ENCODE assay signal across 8 cellular contexts in genomic region chr5:150523472-150524350, GRCh38. TPM values are rescaled to one million over a fixed set of nuclear protein-coding genes. Genes with fewer than 3 reads are reported as not detected.
DNase-seq lines count a peak whose midpoint lies in the region; ATAC-seq and TF ChIP-seq lines count a peak whose summit lies in the region.

No MANE protein-coding gene starts in this region.

- no peaks in the 10 kb centered on the region for H3K79me2 ChIP-seq in DND-41 (ENCODE audit: insufficient read depth, low read length)

- H3K27me3 ChIP-seq in DND-41 (ENCODE audit: insufficient read depth, low read length, poor library complexity): no peaks in the 10 kb centered on the region

- H3K27ac ChIP-seq in DND-41 (ENCODE audit: low read length): no peak overlapping the region

- peak overlapping the region; percentile 65 for H3K27ac Mint-ChIP-seq in HFFc6
- H3K27ac Mint-ChIP-seq in mesothelial cell of epicardium: peak overlapping the region; percentile 43

- ATAC-seq in DND-41 (ENCODE audit: insufficient read depth, low read depth) (peak; percentile 50; the same call in 2 of the 3 replicates), SK-N-SH treated with all-trans-retinoic acid at 6 μM for 48 hours (peak; percentile 95), HG03159 (IDR thresholded peaks at IDR 0.05; ENCODE audit: unreplicated experiment) (no peak), HG02852 (IDR thresholded peaks at IDR 0.05; ENCODE audit: unreplicated experiment) (no peak)

- peak; percentile 14 for DNase-seq in DND-41
- peak; percentile 54 for DNase-seq in HFFc6
- peak; percentile 67 for DNase-seq in epithelial cell of esophagus (ENCODE audit: low read depth)
- DNase-seq in mesothelial cell of epicardium (ENCODE audit: low spot score in 2 of 2, unreplicated experiment in 2 of 2): no peak
- DNase-seq in NK-92 (lab: John Stamatoyannopoulos, UW; ENCODE audit: unreplicated experiment): no peak

- no peak overlapping the region for H3K4me3 ChIP-seq in DND-41 (ENCODE audit: low read depth in 1 of 2, low read length in 2 of 2)
- H3K4me3 ChIP-seq in epithelial cell of esophagus (ENCODE audit: low read length): no peak overlapping the region

- no peaks in the 10 kb centered on the region for H3K4me1 ChIP-seq in DND-41 (ENCODE audit: insufficient read depth, low read length)

- H3K36me3 Mint-ChIP-seq in HFFc6 (ENCODE audit: low read depth) (peaks cover 35% of the 10 kb centered on the region), mesothelial cell of epicardium (peaks cover 16% of the 10 kb centered on the region)

- H4K20me1 ChIP-seq in DND-41 (ENCODE audit: insufficient read depth, low read length): no peaks in the 10 kb centered on the region

- H3K9me3 ChIP-seq in DND-41 (ENCODE audit: insufficient read depth, low read length, severe bottlenecking): no peaks in the 10 kb centered on the region

- no peak overlapping the region for H3K4me3 Mint-ChIP-seq in HFFc6
- H3K4me3 Mint-ChIP-seq in mesothelial cell of epicardium: no peak overlapping the region

- H3K9me3 Mint-ChIP-seq in HFFc6 (no peaks in the 10 kb centered on the region), mesothelial cell of epicardium (no peaks in the 10 kb centered on the region)

- no peak overlapping the region for H2AFZ ChIP-seq in DND-41 (ENCODE audit: low read depth, low read length)

- H3K36me3 ChIP-seq in DND-41 (ENCODE audit: insufficient read depth, low read length): no peaks in the 10 kb centered on the region

- peaks cover 4% of the 10 kb centered on the region for H3K27me3 Mint-ChIP-seq in HFFc6 (ENCODE audit: insufficient read depth)
- no peaks in the 10 kb centered on the region for H3K27me3 Mint-ChIP-seq in mesothelial cell of epicardium (ENCODE audit: low read depth)

- no peak overlapping the region for H3K9ac ChIP-seq in DND-41 (ENCODE audit: low read depth, low read length)

- H3K4me2 ChIP-seq in DND-41 (ENCODE audit: insufficient read depth, low read length): no peak overlapping the region

- TF ChIP-seq CTCF in DND-41 (IDR thresholded peaks at IDR 0.05; ENCODE audit: borderline replicate concordance, extremely low read depth, low read length, poor library complexity, severe bottlenecking) (peak; percentile 61), HFFc6 (IDR thresholded peaks at IDR 0.05) (peak; percentile 82), epithelial cell of esophagus (IDR thresholded peaks at IDR 0.05; ENCODE audit: insufficient read depth, low read depth, low read length, missing control alignments) (peak; percentile 71), mesothelial cell of epicardium (IDR thresholded peaks at IDR 0.05; ENCODE audit: unreplicated experiment) (peak; percentile 64)

- H3K4me1 Mint-ChIP-seq in HFFc6 (ENCODE audit: low read depth) (peaks cover 71% of the 10 kb centered on the region), mesothelial cell of epicardium (peaks cover 6% of the 10 kb centered on the region)

TF ChIP-seq in SK-N-SH treated with all-trans-retinoic acid at 6 μM for 48 hours, 23 proteins besides CTCF, POLR2A, EP300 and RAD21:
- TF ChIP-seq TCF4 (CRISPR knock-in tag; IDR thresholded peaks at IDR 0.05; ENCODE audit: borderline replicate concordance) (no peak), ZNF70 (CRISPR knock-in tag; IDR thresholded peaks at IDR 0.05) (no peak), ISL1 (CRISPR knock-in tag; IDR thresholded peaks at IDR 0.05) (no peak), POU6F1 (CRISPR knock-in tag; IDR thresholded peaks at IDR 0.05; ENCODE audit: borderline replicate concordance, low read depth) (no peak), PPARA (CRISPR knock-in tag; IDR thresholded peaks at IDR 0.05; ENCODE audit: borderline replicate concordance) (no peak), ZNF565 (CRISPR knock-in tag; conservative IDR thresholded peaks at IDR 0.05; ENCODE audit: low read depth) (no peak), CSDC2 (CRISPR knock-in tag; IDR thresholded peaks at IDR 0.05) (no peak), ARNTL (CRISPR knock-in tag; IDR thresholded peaks at IDR 0.05; ENCODE audit: borderline replicate concordance, low read depth) (no peak), CREB5 (CRISPR knock-in tag; IDR thresholded peaks at IDR 0.05; ENCODE audit: low read depth) (no peak), BACH2 (CRISPR knock-in tag; IDR thresholded peaks at IDR 0.05; ENCODE audit: borderline replicate concordance) (no peak), OSR1 (CRISPR knock-in tag; IDR thresholded peaks at IDR 0.05) (no peak), ZC3H10 (CRISPR knock-in tag; IDR thresholded peaks at IDR 0.05) (no peak), RARB (CRISPR knock-in tag; IDR thresholded peaks at IDR 0.05) (no peak), ZNF8 (CRISPR knock-in tag; IDR thresholded peaks at IDR 0.05) (no peak), ZFP3 (CRISPR knock-in tag; IDR thresholded peaks at IDR 0.05) (no peak)
TF ChIP-seq in SK-N-SH treated with all-trans-retinoic acid at 6 μM for 48 hours: peak in this region for 0.

RNA-seq across cellular contexts. Expression of gene NDST1, which starts 15.8 kb away (rescaled TPM):
- 100 to 1,000 TPM; 126 to 199 (median 147) TPM for total RNA-seq in HFFc6 (2021; fragmentation: NEBNext Ultra II Directional; extraction: Animal tissue kit (Norgen Biotek cat#: 25700))
- 129 to 132 TPM (median 132 TPM) in 3 replicates for total RNA-seq in mesothelial cell of epicardium

Comparison
In these comparisons a context has a peak if more than half of its experiments do, and no peak if none do; other contexts are left out.
1. ATAC-seq: peak in DND-41 (single experiment) and SK-N-SH treated with all-trans-retinoic acid at 6 μM for 48 hours (single experiment); none in HG03159 (single experiment) and HG02852 (single experiment).
2. DNase-seq: peak in DND-41 (single experiment), HFFc6 (single experiment) and epithelial cell of esophagus (single experiment); none in mesothelial cell of epicardium (0 of 2) and NK-92 (single experiment).
3. Peak in every context shown above with its lines, with median percentiles within 50 percentile points of each other: CTCF ChIP-seq.